Comparison of ENCODE assay signal across 16 cellular contexts in genomic region chr12:124210991-124211577, GRCh38.
A peak's percentile ranks its signal among the peaks of the same experiment; 100 is the strongest.
DNase-seq lines count a peak whose midpoint lies in the region; ATAC-seq and TF ChIP-seq lines count a peak whose summit lies in the region.
"Had no signal": no experiment of that assay in that cellular context is flagged by ENCODE, and none has a peak within 500 bp of the region (broad histone marks: within the 10 kb centered on the region; RNA-seq: fewer than 3 reads in every experiment).

No MANE protein-coding gene starts in this region.

- H3K4me3 ChIP-seq in DND-41 (ENCODE audit: low read depth in 1 of 2, low read length in 2 of 2) (no peak overlapping the region), WERI-Rb-1 (ENCODE audit: low read depth, low read length) (no peak overlapping the region), endodermal cell (ENCODE audit: low read length) (peak overlapping the region; percentile 39), retinal pigment epithelial cell (ENCODE audit: low read length) (no peak overlapping the region), HAP-1 (no peak overlapping the region)
- H3K4me3 ChIP-seq: BLaER1 treated with 17β-estradiol and CSF1 and Interleukin-3, amounts not matched to agents 10 nM and 100 nM; GM23248 had no signal

- ATAC-seq in DND-41 (ENCODE audit: insufficient read depth, low read depth), result 0 out of 3 replicates have a peak, but pooled peaks have one; percentile 27
- ATAC-seq in HG02884 (IDR thresholded peaks at IDR 0.05; ENCODE audit: unreplicated experiment), result no peak
- ATAC-seq: CD8-positive, alpha-beta T cell had no signal

- no peak overlapping the region for H3K4me2 ChIP-seq in DND-41 (ENCODE audit: insufficient read depth, low read length)
- H3K4me2 ChIP-seq: BLaER1 treated with 17β-estradiol and CSF1 and Interleukin-3, amounts not matched to agents 10 nM and 100 nM had no signal

- no peak overlapping the region for H3K27ac Mint-ChIP-seq in endodermal cell
- H3K27ac Mint-ChIP-seq: B cell; CD8-positive, alpha-beta T cell had no signal

- H3K9ac ChIP-seq in DND-41 (ENCODE audit: low read depth, low read length), result no peak overlapping the region
- H3K9ac ChIP-seq in endodermal cell (ENCODE audit: extremely low read depth, low read length, poor library complexity, severe bottlenecking), result no peak overlapping the region
- H3K9ac ChIP-seq: BLaER1 treated with 17β-estradiol and CSF1 and Interleukin-3, amounts not matched to agents 10 nM and 100 nM; GM23248 had no signal

- peaks cover 40% of the 10 kb centered on the region for H3K9me3 Mint-ChIP-seq in endodermal cell

- peaks cover 4% of the 10 kb centered on the region for H3K36me3 Mint-ChIP-seq in endodermal cell (ENCODE audit: low read depth)
- H3K36me3 Mint-ChIP-seq: CD8-positive, alpha-beta T cell had no signal

- H3K27me3 ChIP-seq in DND-41 (ENCODE audit: insufficient read depth, low read length, poor library complexity), result no peaks in the 10 kb centered on the region
- no peaks in the 10 kb centered on the region for H3K27me3 ChIP-seq in WERI-Rb-1 (ENCODE audit: insufficient read depth, low read depth, severe bottlenecking)
- H3K27me3 ChIP-seq in endodermal cell (ENCODE audit: control insufficient read depth, insufficient read depth, low read length, poor library complexity, severe bottlenecking), result no peaks in the 10 kb centered on the region
- H3K27me3 ChIP-seq in HAP-1 (ENCODE audit: low read depth), result no peaks in the 10 kb centered on the region
- H3K27me3 ChIP-seq: BLaER1 treated with 17β-estradiol and CSF1 and Interleukin-3, amounts not matched to agents 10 nM and 100 nM had no signal

- peaks cover 18% of the 10 kb centered on the region for H3K4me1 Mint-ChIP-seq in endodermal cell
- H3K4me1 Mint-ChIP-seq: B cell had no signal

- no peaks in the 10 kb centered on the region for H3K79me2 ChIP-seq in DND-41 (ENCODE audit: insufficient read depth, low read length)

- H3K27ac ChIP-seq in DND-41 (ENCODE audit: low read length) (no peak overlapping the region), WERI-Rb-1 (peak overlapping the region; percentile 41), endodermal cell (ENCODE audit: low read depth, low read length) (no peak overlapping the region)
- H3K27ac ChIP-seq: BLaER1 treated with 17β-estradiol and CSF1 and Interleukin-3, amounts not matched to agents 10 nM and 100 nM; GM23248 had no signal

- H3K36me3 ChIP-seq in DND-41 (ENCODE audit: insufficient read depth, low read length) (no peaks in the 10 kb centered on the region), WERI-Rb-1 (no peaks in the 10 kb centered on the region; the same call in 1 of the 2 replicates), endodermal cell (ENCODE audit: control insufficient read depth, insufficient read depth, low read length) (no peaks in the 10 kb centered on the region), HAP-1 (replicated peaks) (no peaks in the 10 kb centered on the region)

- DNase-seq in DND-41, result no peak
- DNase-seq in WERI-Rb-1, result no peak
- no peak for DNase-seq in endodermal cell
- DNase-seq in retinal pigment epithelial cell (ENCODE audit: low read depth), result peak; percentile 48
- DNase-seq in cardiac septum (ENCODE audit: low spot score), result no peak
- no peak for DNase-seq in HAP-1 (ENCODE audit: low spot score in 2 of 2)
- DNase-seq: 8988T; Calu3; CD8-positive, alpha-beta T cell; DMS79 treated with DMSO at 0.1 percent for 48 hours; EL; GM23248; HCEC 1CT had no signal

- no peak overlapping the region for H3K4me3 Mint-ChIP-seq in endodermal cell
- H3K4me3 Mint-ChIP-seq: B cell; CD8-positive, alpha-beta T cell had no signal

- no peak overlapping the region for H2AFZ ChIP-seq in DND-41 (ENCODE audit: low read depth, low read length)
- H2AFZ ChIP-seq: GM23248 had no signal

- 90% methylated on average over 4 of the region's 4 CpGs for WGBS in endodermal cell (ENCODE audit: insufficient coverage in 1 of 2, insufficient read length in 1 of 2), 2 experiments

- intact Hi-C loops in cardiac septum (cut with DNase I), result no loop called here

- H3K9me3 ChIP-seq in DND-41 (ENCODE audit: insufficient read depth, low read length, severe bottlenecking) (peaks cover 5% of the 10 kb centered on the region), WERI-Rb-1 (ENCODE audit: severe bottlenecking) (peaks cover 16% of the 10 kb centered on the region), endodermal cell (ENCODE audit: control insufficient read depth, low read length) (peaks cover 23% of the 10 kb centered on the region), HAP-1 (peaks cover 6% of the 10 kb centered on the region; the same call in 1 of the 2 replicates)

- H4K20me1 ChIP-seq in DND-41 (ENCODE audit: insufficient read depth, low read length), result no peaks in the 10 kb centered on the region
- H4K20me1 ChIP-seq: BLaER1 treated with 17β-estradiol and CSF1 and Interleukin-3, amounts not matched to agents 10 nM and 100 nM had no signal

- in situ Hi-C loops in HAP-1 (cut with MboI; ENCODE audit: low sequenced_read_pairs), result no loop called here

- H3K4me1 ChIP-seq in DND-41 (ENCODE audit: insufficient read depth, low read length), result no peaks in the 10 kb centered on the region
- no peaks in the 10 kb centered on the region for H3K4me1 ChIP-seq in endodermal cell (ENCODE audit: control insufficient read depth, insufficient read depth, low read length)
- H3K4me1 ChIP-seq in HAP-1, result no peaks in the 10 kb centered on the region

- peaks cover 12% of the 10 kb centered on the region for H3K27me3 Mint-ChIP-seq in endodermal cell (ENCODE audit: insufficient read depth)

- TF ChIP-seq CTCF in DND-41 (IDR thresholded peaks at IDR 0.05; ENCODE audit: borderline replicate concordance, extremely low read depth, low read length, poor library complexity, severe bottlenecking) (no peak), WERI-Rb-1 (IDR thresholded peaks at IDR 0.05; ENCODE audit: low read depth, low read length) (no peak), endodermal cell (conservative IDR thresholded peaks at IDR 0.05) (no peak), retinal pigment epithelial cell (conservative IDR thresholded peaks at IDR 0.05; ENCODE audit: low read depth, low read length) (no peak)
